ENCODE assay signal across 24 cellular contexts in the genomic region with DNA sequence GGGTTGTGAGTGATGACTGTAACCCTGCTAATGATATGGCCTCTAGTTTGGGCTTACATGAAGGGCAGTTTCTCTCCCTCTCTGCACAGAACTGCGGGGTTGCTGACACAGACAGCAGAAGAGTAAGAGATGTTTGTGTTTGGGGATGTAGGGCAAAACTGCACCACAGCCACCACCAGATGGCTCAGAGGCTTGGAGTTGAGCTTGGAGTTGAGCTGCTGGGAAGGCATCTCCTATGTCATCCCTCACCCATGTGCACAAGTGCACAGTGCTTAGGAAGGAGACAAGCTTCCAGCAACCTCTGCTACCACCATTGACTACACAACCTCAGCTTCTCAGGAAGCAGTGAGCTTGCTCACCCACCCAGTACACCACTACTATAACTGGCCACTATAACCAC.
DNase-seq lines count a peak whose midpoint lies in the region; ATAC-seq, FAIRE-seq and TF ChIP-seq lines count a peak whose summit lies in the region.
"Had no signal": no experiment of that assay in that cellular context is flagged by ENCODE, and none has a peak within 500 bp of the region (broad histone marks: within the 10 kb centered on the region; RNA-seq: fewer than 3 reads in every experiment).

No MANE protein-coding gene starts in this region.

- TF ChIP-seq CTCF in bronchial epithelial cell (IDR thresholded peaks at IDR 0.05; ENCODE audit: insufficient read depth, low read length, severe bottlenecking) = no peak
- peak in 2 of 3 experiments; percentile 31 to 43 for TF ChIP-seq CTCF in keratinocyte (optimal IDR thresholded peaks at IDR 0.05 in 1 of 3, IDR thresholded peaks at IDR 0.05 in 1 of 3, conservative IDR thresholded peaks at IDR 0.05 in 1 of 3; ENCODE audit: extremely low read depth in 1 of 3, insufficient read depth in 2 of 3, low read length in 3 of 3)
- TF ChIP-seq CTCF in left lung (IDR thresholded peaks at IDR 0.05) = no peak

- no peak for ATAC-seq in left lung
- no peak for ATAC-seq in HG02763 (IDR thresholded peaks at IDR 0.05; ENCODE audit: unreplicated experiment)
- no peak for ATAC-seq in HG02981 (IDR thresholded peaks at IDR 0.05; ENCODE audit: unreplicated experiment)
- ATAC-seq: activated CD8-positive, alpha-beta T cell treated with anti-CD3 and anti-CD28 coated beads for 36 hours; natural killer cell treated with Interleukin-12 subunit alpha and Interleukin-12 subunit beta and Interleukin-15 and Interleukin-18, amount 100 ng/mL, for 72 hours; stimulated activated memory B cell treated with anti-CD40 and anti-IgM and Interleukin-4, amounts not matched to agents 10 μg/mL and 1 μg/mL and 100 μg/mL, for 72 hours had no signal

- H3K4me3 ChIP-seq in bronchial epithelial cell (ENCODE audit: low read depth, low read length) (no peak overlapping the region), keratinocyte (ENCODE audit: control insufficient read depth in 2 of 3, extremely low read depth in 1 of 3, insufficient read depth in 2 of 3, low read depth in 1 of 3, low read length in 3 of 3) (no peak overlapping the region), left lung (no peak overlapping the region)
- H3K4me3 ChIP-seq: dorsolateral prefrontal cortex, right atrium auricular region, spleen, vagina had no signal

- H3K27ac ChIP-seq in keratinocyte (ENCODE audit: control insufficient read depth, insufficient read depth, low read length) (no peak overlapping the region), left lung (no peak overlapping the region)
- H3K27ac ChIP-seq: dorsolateral prefrontal cortex, right atrium auricular region, spleen, vagina had no signal

- H3K36me3 ChIP-seq in bronchial epithelial cell (ENCODE audit: control insufficient read depth, insufficient read depth, low read length) = no peaks in the 10 kb centered on the region
- H3K36me3 ChIP-seq in keratinocyte (ENCODE audit: control insufficient read depth in 2 of 2, extremely low read depth in 1 of 2, insufficient read depth in 2 of 2, low read length in 2 of 2) = no peaks in the 10 kb centered on the region
- no peaks in the 10 kb centered on the region for H3K36me3 ChIP-seq in left lung
- H3K36me3 ChIP-seq: right atrium auricular region, spleen, vagina had no signal

- no peaks in the 10 kb centered on the region for H3K79me2 ChIP-seq in keratinocyte (ENCODE audit: control insufficient read depth, insufficient read depth, low read length)

- peak; percentile 55 for FAIRE-seq in bronchial epithelial cell (lab: Jason Lieb, UNC)
- FAIRE-seq in keratinocyte (lab: Jason Lieb, UNC) = no peak

- no peak overlapping the region for H3K4me2 ChIP-seq in keratinocyte (ENCODE audit: control insufficient read depth, extremely low read depth, insufficient read depth, low read depth, low read length)

- H3K9me1 ChIP-seq in keratinocyte (ENCODE audit: control insufficient read depth, extremely low read depth, insufficient read depth, low read length) = no peaks in the 10 kb centered on the region

- H2AFZ ChIP-seq in keratinocyte (ENCODE audit: control insufficient read depth, low read length) = no peak overlapping the region

- no peaks in the 10 kb centered on the region for H3K27me3 ChIP-seq in bronchial epithelial cell (ENCODE audit: control insufficient read depth, insufficient read depth, low read length)
- H3K27me3 ChIP-seq in keratinocyte (ENCODE audit: control insufficient read depth, extremely low read depth, insufficient read depth, low read length) = no peaks in the 10 kb centered on the region
- no peaks in the 10 kb centered on the region for H3K27me3 ChIP-seq in left lung
- H3K27me3 ChIP-seq: dorsolateral prefrontal cortex, right atrium auricular region, spleen, vagina had no signal

- peak; percentile 2 for DNase-seq in ELF-1 (ENCODE audit: low read depth, low spot score)
- peak; percentile 22 to 65 for DNase-seq in NCI-H526 (lab: John Stamatoyannopoulos, UW)
- no peak for DNase-seq in bronchial epithelial cell (ENCODE audit: low read depth)
- DNase-seq in keratinocyte (ENCODE audit: low read depth, low spot score) = no peak
- no peak for DNase-seq in stimulated activated CD4-positive, alpha-beta T cell treated with anti-CD3 and anti-CD28 coated beads, Interleukin-12 subunit alpha, Interleukin-12 subunit beta, amount 100 ng/mL, for 4 hours
- no peak for DNase-seq in left lung
- DNase-seq: activated CD4-positive, CD25-positive, alpha-beta regulatory T cell treated with anti-CD3 and anti-CD28 coated beads, Interleukin-2, amount 50 U/mL, for 72 hours; activated CD8-positive, alpha-beta T cell treated with anti-CD3 and anti-CD28 coated beads for 36 hours; activated effector memory CD4-positive, alpha-beta T cell treated with anti-CD3 and anti-CD28 coated beads, Interleukin-2, amount 50 U/mL, for 16 hours; activated T-cell treated with anti-CD3 and anti-CD28 coated beads for 4 hours; C1 segment of cervical spinal cord; cerebellar nuclear complex; dorsolateral prefrontal cortex; NCI-H1048; NCI-H1694 treated with DMSO at 0.1 percent for 48 hours; SIG-M5; spleen; stimulated activated CD4-positive, alpha-beta T cell treated with anti-CD3 and anti-CD28 coated beads, Interleukin-4, amount 100 ng/mL, for 1 hour had no signal

- dilution Hi-C loops in keratinocyte (cut with MboI; ENCODE audit: extremely low pct_ligation_motif_present, low sequenced_read_pairs) = no loop called here

- no peaks in the 10 kb centered on the region for H3K9me3 ChIP-seq in keratinocyte (ENCODE audit: control insufficient read depth, low read depth, low read length)
- H3K9me3 ChIP-seq in left lung = peaks cover 0 to 9% of the 10 kb centered on the region in 2 donors
- H3K9me3 ChIP-seq: vagina had no signal

- H4K20me1 ChIP-seq in keratinocyte (ENCODE audit: control insufficient read depth, extremely low read depth, insufficient read depth, low read length) = no peaks in the 10 kb centered on the region

- no peaks in the 10 kb centered on the region for H3K4me1 ChIP-seq in keratinocyte (ENCODE audit: control insufficient read depth, extremely low read depth, insufficient read depth, low read length)
- no peaks in the 10 kb centered on the region for H3K4me1 ChIP-seq in left lung
- H3K4me1 ChIP-seq: right atrium auricular region, spleen, vagina had no signal

- intact Hi-C loops in left lung (cut with DNase I) = no loop called here

- no peak overlapping the region for H3K9ac ChIP-seq in keratinocyte (ENCODE audit: control insufficient read depth, extremely low read depth, insufficient read depth, low read length)

Comparison
In these comparisons a context has a peak if more than half of its experiments do, and no peak if none do; other contexts are left out.
1. DNase-seq: peak in ELF-1 (single experiment) and NCI-H526 (2 of 2); none in bronchial epithelial cell (single experiment), keratinocyte (single experiment), stimulated activated CD4-positive, alpha-beta T cell treated with anti-CD3 and anti-CD28 coated beads, Interleukin-12 subunit alpha, Interleukin-12 subunit beta, amount 100 ng/mL, for 4 hours (single experiment) and left lung (0 of 2).
2. CTCF ChIP-seq: peak in keratinocyte (2 of 3); none in bronchial epithelial cell (single experiment) and left lung (0 of 2).